ENCODE assay signal across 23 cellular contexts in the genomic region with DNA sequence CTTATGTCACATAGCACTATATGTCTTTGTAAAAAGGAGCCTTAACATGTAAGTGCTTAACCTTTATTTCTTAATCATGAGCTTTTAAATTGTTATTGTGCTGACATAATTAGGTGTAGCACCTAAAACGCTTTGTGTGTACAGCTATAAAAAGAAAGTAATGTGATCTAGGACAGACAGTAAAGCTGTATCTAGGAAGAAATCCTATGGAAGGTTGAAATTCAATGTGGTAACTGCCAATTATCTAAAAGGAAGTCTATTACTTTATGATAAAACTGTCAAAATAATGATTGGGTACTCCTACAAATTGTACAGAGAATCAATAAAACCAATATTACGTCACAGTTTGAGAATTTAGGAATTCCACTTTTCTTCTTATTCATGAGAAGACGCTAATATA.
DNase-seq lines count a peak whose midpoint lies in the region; TF ChIP-seq lines count a peak whose summit lies in the region.
"Had no signal": no experiment of that assay in that cellular context is flagged by ENCODE, and none has a peak within 500 bp of the region (broad histone marks: within the 10 kb centered on the region; RNA-seq: fewer than 3 reads in every experiment).

No MANE protein-coding gene starts in this region.

- H2AK5ac ChIP-seq in neuronal stem cell (ENCODE audit: low read depth, low read length) (no peak overlapping the region), mesenchymal stem cell (ENCODE audit: low read length, severe bottlenecking) (no peak overlapping the region)

- CTCF ChIA-PET in HEK293 (lab: Yijun Ruan, JAX): interaction anchor here (0.6 to 0.8 kb wide), 2 partner anchors 84 to 166 kb away, joined by 3 to 4 read pairs; no protein-coding TSS in a partner anchor

- H4K91ac ChIP-seq in neuronal stem cell (ENCODE audit: low read depth, low read length, poor library complexity) (no peak overlapping the region), mesenchymal stem cell (ENCODE audit: low read length) (no peak overlapping the region)

- H3K4me3 ChIP-seq in HEK293 (ENCODE audit: low read depth, low read length) (no peak overlapping the region), neuronal stem cell (ENCODE audit: low read length in 2 of 2) (no peak overlapping the region), mesenchymal stem cell (ENCODE audit: insufficient read depth in 1 of 2, low read depth in 1 of 2, low read length in 2 of 2) (no peak overlapping the region)
- H3K4me3 ChIP-seq: A549; BLaER1 treated with 17β-estradiol and CSF1 and Interleukin-3, amounts not matched to agents 10 nM and 100 nM; GM12878; GM23248 had no signal

- H3K18ac ChIP-seq in neuronal stem cell (ENCODE audit: low read length) (no peak overlapping the region), mesenchymal stem cell (ENCODE audit: low read depth in 1 of 2, low read length in 2 of 2) (no peak overlapping the region)

- H3K4me1 ChIP-seq in HEK293 (ENCODE audit: control insufficient read depth, insufficient read depth, low read length): no peaks in the 10 kb centered on the region
- no peaks in the 10 kb centered on the region for H3K4me1 ChIP-seq in neuronal stem cell (ENCODE audit: control insufficient read depth in 2 of 2, insufficient read depth in 1 of 2, low read depth in 1 of 2, low read length in 2 of 2)
- H3K4me1 ChIP-seq in mesenchymal stem cell (ENCODE audit: control insufficient read depth, insufficient read depth, low read depth, low read length): no peaks in the 10 kb centered on the region
- H3K4me1 ChIP-seq: A549 had no signal

- no peak overlapping the region for H4K8ac ChIP-seq in neuronal stem cell (ENCODE audit: low read depth, low read length)
- H4K8ac ChIP-seq in mesenchymal stem cell (ENCODE audit: low read length): no peak overlapping the region

- peak; percentile 22 for DNase-seq in NCI-H146 (lab: John Stamatoyannopoulos, UW)
- peak; percentile 96 for DNase-seq in NCI-H69 (lab: John Stamatoyannopoulos, UW)
- no peak for DNase-seq in ecto neural progenitor cell (ENCODE audit: low spot score)
- no peak for DNase-seq in neuronal stem cell (ENCODE audit: low spot score)
- no peak for DNase-seq in mesenchymal stem cell
- DNase-seq: 8988T; ACHN; AML-193; BE2C; CD4-positive, alpha-beta T cell; CD8-positive, alpha-beta memory T cell; DMS 273 treated with DMSO at 0.1 percent for 48 hours; DMS79; EL; GDM1; GM23248; H7; HCEC 1CT; HFFc6 had no signal

- no peak overlapping the region for H2BK15ac ChIP-seq in neuronal stem cell (ENCODE audit: low read length)
- no peak overlapping the region for H2BK15ac ChIP-seq in mesenchymal stem cell (ENCODE audit: low read depth, poor library complexity, severe bottlenecking)

- H2BK120ac ChIP-seq in neuronal stem cell (ENCODE audit: low read depth, low read length) (no peak overlapping the region), mesenchymal stem cell (ENCODE audit: low read depth, low read length) (no peak overlapping the region)

- no peak overlapping the region for H2AFZ ChIP-seq in neuronal stem cell (ENCODE audit: low read length)
- no peak overlapping the region for H2AFZ ChIP-seq in mesenchymal stem cell (ENCODE audit: low read depth, low read length)
- H2AFZ ChIP-seq: GM23248 had no signal

- H3K27ac ChIP-seq in HEK293 (ENCODE audit: extremely low read depth, low read depth, low read length) (no peak overlapping the region), neuronal stem cell (replicated peaks; ENCODE audit: low read length) (no peak overlapping the region), mesenchymal stem cell (ENCODE audit: low read length, poor library complexity, severe bottlenecking) (no peak overlapping the region)
- H3K27ac ChIP-seq: A549; BLaER1 treated with 17β-estradiol and CSF1 and Interleukin-3, amounts not matched to agents 10 nM and 100 nM; GM23248 had no signal

- H3K4ac ChIP-seq in neuronal stem cell (ENCODE audit: low read length) (no peak overlapping the region), mesenchymal stem cell (ENCODE audit: low read depth in 1 of 2, low read length in 2 of 2) (no peak overlapping the region)

- no peak overlapping the region for H3K14ac ChIP-seq in neuronal stem cell (ENCODE audit: low read length)
- no peak overlapping the region for H3K14ac ChIP-seq in mesenchymal stem cell (ENCODE audit: low read length in 2 of 2)

- H3K79me1 ChIP-seq in neuronal stem cell (ENCODE audit: low read depth, low read length) (no peaks in the 10 kb centered on the region), mesenchymal stem cell (replicated peaks; ENCODE audit: low read length, poor library complexity, severe bottlenecking) (no peaks in the 10 kb centered on the region)

- WGBS in neuronal stem cell (ENCODE audit: extremely low coverage in 2 of 2, insufficient read length in 2 of 2, insufficient replicate concordance in 1 of 2), 2 donors: no CpG with 5 or more reads among the region's 3 CpGs
- 100% methylated on average over 1 of the region's 3 CpGs for WGBS in mesenchymal stem cell

- H2BK12ac ChIP-seq in neuronal stem cell (ENCODE audit: low read length): no peak overlapping the region
- H2BK12ac ChIP-seq in mesenchymal stem cell (ENCODE audit: low read length in 2 of 2): no peak overlapping the region

- H3K9me3 ChIP-seq in HEK293 (ENCODE audit: control insufficient read depth, insufficient read depth, low read depth, low read length): no peaks in the 10 kb centered on the region
- no peaks in the 10 kb centered on the region for H3K9me3 ChIP-seq in neuronal stem cell (replicated peaks in 1 of 2; ENCODE audit: control insufficient read depth in 2 of 2, insufficient read depth in 1 of 2, low read depth in 1 of 2, low read length in 2 of 2)
- H3K9me3 ChIP-seq in mesenchymal stem cell (ENCODE audit: control insufficient read depth, low read length): no peaks in the 10 kb centered on the region
- H3K9me3 ChIP-seq: A549, BE2C had no signal

- no peak for TF ChIP-seq CTCF in HEK293 (tag by site-specific recombination; IDR thresholded peaks at IDR 0.05)

- H3K4me2 ChIP-seq in neuronal stem cell (ENCODE audit: insufficient read depth, low read length, poor library complexity, severe bottlenecking) (no peak overlapping the region), mesenchymal stem cell (ENCODE audit: low read length, poor library complexity, severe bottlenecking) (no peak overlapping the region)
- H3K4me2 ChIP-seq: A549 had no signal

- POLR2A ChIA-PET in HEK293 (lab: Yijun Ruan, JAX): no interaction called here

- H3K23ac ChIP-seq in neuronal stem cell (ENCODE audit: low read depth, low read length, poor library complexity) (no peak overlapping the region), mesenchymal stem cell (ENCODE audit: low read length in 2 of 2) (no peak overlapping the region)

- H3K27me3 ChIP-seq in neuronal stem cell (ENCODE audit: control insufficient read depth in 3 of 3, insufficient read depth in 3 of 3, low read depth in 1 of 3, low read length in 3 of 3) (no peaks in the 10 kb centered on the region), mesenchymal stem cell (ENCODE audit: control insufficient read depth in 1 of 2, insufficient read depth in 1 of 2, low read length in 2 of 2) (no peaks in the 10 kb centered on the region)
- H3K27me3 ChIP-seq: BE2C; BLaER1 treated with 17β-estradiol and CSF1 and Interleukin-3, amounts not matched to agents 10 nM and 100 nM had no signal

- H2BK5ac ChIP-seq in neuronal stem cell (ENCODE audit: low read length): no peak overlapping the region
- no peak overlapping the region for H2BK5ac ChIP-seq in mesenchymal stem cell (ENCODE audit: low read depth, low read length, poor library complexity, severe bottlenecking)

- H3K36me3 ChIP-seq in HEK293 (ENCODE audit: control insufficient read depth in 2 of 2, insufficient read depth in 1 of 2, low read length in 2 of 2) (no peaks in the 10 kb centered on the region), neuronal stem cell (replicated peaks in 1 of 2; ENCODE audit: control insufficient read depth in 2 of 2, insufficient read depth in 2 of 2, low read length in 2 of 2) (no peaks in the 10 kb centered on the region), mesenchymal stem cell (ENCODE audit: control insufficient read depth in 1 of 2, insufficient read depth in 2 of 2, low read depth in 1 of 2, low read length in 2 of 2) (peaks cover 0 to 22% of the 10 kb centered on the region in 2 experiments)
- H3K36me3 ChIP-seq: BE2C had no signal

- no peak overlapping the region for H3K9ac ChIP-seq in neuronal stem cell (ENCODE audit: low read depth, low read length, poor library complexity)
- no peak overlapping the region for H3K9ac ChIP-seq in mesenchymal stem cell (ENCODE audit: low read length)
- H3K9ac ChIP-seq: BLaER1 treated with 17β-estradiol and CSF1 and Interleukin-3, amounts not matched to agents 10 nM and 100 nM; GM23248 had no signal

TF ChIP-seq in HEK293, 187 proteins besides CTCF, POLR2A, EP300 and RAD21 (continues in another document):
- TF ChIP-seq, protein P1, sequence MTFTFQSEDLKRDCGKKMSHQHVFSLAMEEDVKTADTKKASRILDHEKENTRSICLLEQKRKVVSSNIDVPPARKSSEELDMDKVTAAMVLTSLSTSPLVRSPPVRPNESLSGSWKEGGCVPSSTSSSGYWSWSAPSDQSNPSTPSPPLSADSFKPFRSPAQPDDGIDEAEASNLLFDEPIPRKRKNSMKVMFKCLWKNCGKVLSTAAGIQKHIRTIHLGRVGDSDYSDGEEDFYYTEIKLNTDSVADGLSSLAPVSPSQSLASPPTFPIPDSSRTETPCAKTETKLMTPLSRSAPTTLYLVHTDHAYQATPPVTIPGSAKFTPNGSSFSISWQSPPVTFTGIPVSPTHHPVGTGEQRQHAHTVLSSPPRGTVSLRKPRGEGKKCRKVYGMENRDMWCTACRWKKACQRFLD (tag by site-specific recombination; IDR thresholded peaks at IDR 0.05): no peak
- no peak for TF ChIP-seq ZNF416 (tag by site-specific recombination; IDR thresholded peaks at IDR 0.05)
- TF ChIP-seq FEZF1 (tag by site-specific recombination; IDR thresholded peaks at IDR 0.05): peak; percentile 53
- no peak for TF ChIP-seq ZNF324 (tag by site-specific recombination; IDR thresholded peaks at IDR 0.05)
- TF ChIP-seq KLF10 (tag by site-specific recombination; IDR thresholded peaks at IDR 0.05): no peak
- TF ChIP-seq ZNF791 (tag by site-specific recombination; IDR thresholded peaks at IDR 0.05): no peak
- no peak for TF ChIP-seq ZNF140 (tag by site-specific recombination; IDR thresholded peaks at IDR 0.05)
- no peak for TF ChIP-seq ZNF202 (tag by site-specific recombination; IDR thresholded peaks at IDR 0.05; ENCODE audit: borderline replicate concordance)
- no peak for TF ChIP-seq ZNF132 (tag by site-specific recombination; IDR thresholded peaks at IDR 0.05; ENCODE audit: borderline replicate concordance)
- no peak for TF ChIP-seq ZNF549 (tag by site-specific recombination; IDR thresholded peaks at IDR 0.05)
- TF ChIP-seq ZNF701 (tag by site-specific recombination; IDR thresholded peaks at IDR 0.05): no peak

Comparison
In these comparisons a context has a peak if more than half of its experiments do, and no peak if none do; other contexts are left out.
1. DNase-seq: peak in NCI-H146 (single experiment) and NCI-H69 (single experiment); none in ecto neural progenitor cell (single experiment), neuronal stem cell (single experiment) and mesenchymal stem cell (single experiment).